ENCODE assay signal across 8 cellular contexts in genomic region chr5:60161340-60161934, GRCh38.
DNase-seq lines count a peak whose midpoint lies in the region; ATAC-seq and TF ChIP-seq lines count a peak whose summit lies in the region.

No MANE protein-coding gene starts in this region.

- TF ChIP-seq CTCF in upper lobe of right lung (IDR thresholded peaks at IDR 0.05) = peak; percentile 50

- no peak overlapping the region for H3K4me3 ChIP-seq in upper lobe of right lung

- H3K9me3 ChIP-seq in upper lobe of right lung = no peaks in the 10 kb centered on the region

- TF ChIP-seq POLR2A in erythroblast (IDR thresholded peaks at IDR 0.05; ENCODE audit: low read length) = no peak

- no peaks in the 10 kb centered on the region for H3K27me3 ChIP-seq in upper lobe of right lung

- no peaks in the 10 kb centered on the region for H3K4me1 ChIP-seq in upper lobe of right lung

- peak; percentile 75 for ATAC-seq in HG02678 (IDR thresholded peaks at IDR 0.05; ENCODE audit: unreplicated experiment)
- ATAC-seq in upper lobe of right lung = peak; percentile 61

- intact Hi-C loops in upper lobe of right lung (cut with DNase I) = no loop called here

- H3K27ac ChIP-seq in upper lobe of right lung = no peak overlapping the region

- H3K36me3 ChIP-seq in upper lobe of right lung = no peaks in the 10 kb centered on the region

- DNase-seq in NCI-H510A treated with DMSO at 0.1 percent for 48 hours (lab: John Stamatoyannopoulos, UW) (peak; percentile 1), NCI-H510A (lab: John Stamatoyannopoulos, UW) (no peak), NCI-H345 treated with DMSO at 0.1 percent for 48 hours (lab: John Stamatoyannopoulos, UW; ENCODE audit: unreplicated experiment) (peak; percentile 6), erythroblast (lab: John Stamatoyannopoulos, UW) (peak; percentile 1 to 18), upper lobe of right lung (no peak), epidermal melanocyte (ENCODE audit: insufficient read length, low spot score) (no peak)
- DNase-seq in stimulated activated CD4-positive, alpha-beta T cell treated with anti-CD3 and anti-CD28 coated beads, Interleukin-4, amount 100 ng/mL, for 24 hours = no peak

Comparison
In these comparisons a context has a peak if more than half of its experiments do, and no peak if none do; other contexts are left out.
1. DNase-seq: peak in NCI-H510A treated with DMSO at 0.1 percent for 48 hours (single experiment), NCI-H345 treated with DMSO at 0.1 percent for 48 hours (single experiment) and erythroblast (2 of 2); none in NCI-H510A (single experiment), upper lobe of right lung (single experiment), stimulated activated CD4-positive, alpha-beta T cell treated with anti-CD3 and anti-CD28 coated beads, Interleukin-4, amount 100 ng/mL, for 24 hours (single experiment) and epidermal melanocyte (single experiment).